ENCODE assay signal across 33 cellular contexts in the genomic region with DNA sequence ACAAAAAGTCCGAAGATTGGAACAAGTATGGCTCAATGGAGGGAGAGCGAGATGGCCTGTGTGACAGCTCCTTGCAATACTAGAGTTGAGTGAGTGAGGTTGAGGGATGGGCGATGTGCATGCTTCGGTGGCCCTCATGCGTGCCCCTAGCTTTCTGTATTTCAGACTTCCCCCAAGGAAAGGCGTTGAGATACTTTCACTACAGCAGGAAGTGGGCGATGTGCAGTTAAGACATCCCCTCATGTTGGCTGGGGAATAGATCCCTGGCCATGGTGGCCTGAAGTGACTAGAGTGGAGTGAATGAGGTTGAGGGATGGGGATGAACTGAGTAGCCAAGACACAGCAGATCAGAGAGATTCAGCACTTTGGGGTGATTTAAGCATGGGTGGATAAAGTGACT.
"Had no signal": no experiment of that assay in that cellular context is flagged by ENCODE, and none has a peak within 500 bp of the region (broad histone marks: within the 10 kb centered on the region; RNA-seq: fewer than 3 reads in every experiment).

No MANE protein-coding gene starts in this region.

- ATAC-seq: activated naive CD4-positive, alpha-beta T cell treated with anti-CD3 and anti-CD28 coated beads, Interleukin-2, amount 50 U/mL, for 72 hours; activated naive CD8-positive, alpha-beta T cell treated with anti-CD3 and anti-CD28 coated beads, Interleukin-2, amount 50 U/mL, for 24 hours; activated T-cell treated with anti-CD3 and anti-CD28 coated beads, Interleukin-2, amount 50 U/mL, for 4 hours; activated T-cell treated with anti-CD3 and anti-CD28 coated beads, Interleukin-2, amount 50 U/mL, for 72 hours; activated T-helper 17 cell treated with anti-CD3 and anti-CD28 coated beads, Interleukin-2, amount 50 U/mL, for 72 hours; body of pancreas had no signal

- H3K9me3 ChIP-seq: adrenal gland, body of pancreas, breast epithelium had no signal

- H3K27me3 ChIP-seq: adrenal gland, ascending aorta, body of pancreas, brain microvascular endothelial cell, breast epithelium, cardiac muscle cell had no signal

- H3K4me3 ChIP-seq: adrenal gland, ascending aorta, body of pancreas, breast epithelium, cardiac muscle cell had no signal

- DNase-seq: activated effector memory CD4-positive, alpha-beta T cell treated with anti-CD3 and anti-CD28 coated beads, Interleukin-2, amount 50 U/mL, for 16 hours; activated effector memory CD4-positive, alpha-beta T cell treated with Interleukin-2 at 50 U/mL for 16 hours; activated gamma-delta T cell; activated gamma-delta T cell treated with Interleukin-2 at 50 U/mL for 16 hours; activated naive CD4-positive, alpha-beta T cell; activated naive CD4-positive, alpha-beta T cell treated with anti-CD3 and anti-CD28 coated beads for 36 hours; activated naive CD4-positive, alpha-beta T cell treated with anti-CD3 and anti-CD28 coated beads, Interleukin-2, amount 10 ng/mL, durations not matched to agents 7 days and 5 days; activated naive CD4-positive, alpha-beta T cell treated with anti-CD3 and anti-CD28 coated beads, Interleukin-2, amount 50 U/mL, for 16 hours; activated naive CD4-positive, alpha-beta T cell treated with Interleukin-2 at 50 U/mL for 16 hours; activated naive CD8-positive, alpha-beta T cell treated with anti-CD3 and anti-CD28 coated beads for 36 hours; activated naive CD8-positive, alpha-beta T cell treated with anti-CD3 and anti-CD28 coated beads, Interleukin-2, amount 10 ng/mL, durations not matched to agents 7 days and 5 days; activated naive CD8-positive, alpha-beta T cell treated with anti-CD3 and anti-CD28 coated beads, Interleukin-2, amount 50 U/mL, for 24 hours; activated T-cell treated with anti-CD3 and anti-CD28 coated beads, Interleukin-2, amount 50 U/mL, for 24 hours; activated T-cell treated with anti-CD3 and anti-CD28 coated beads, Interleukin-2, amount 50 U/mL, for 4 hours; activated T-cell treated with anti-CD3 and anti-CD28 coated beads, Interleukin-2, amount 50 U/mL, for 48 hours; activated T-cell treated with anti-CD3 and anti-CD28 coated beads, Interleukin-2, amount 50 U/mL, for 72 hours; adrenal gland; amniotic stem cell; amygdala; anterior cingulate cortex; aorta; body of pancreas; brain microvascular endothelial cell; caudate nucleus; central memory CD4-positive, alpha-beta T cell; cerebellar nuclear complex had no signal

- H3K36me3 ChIP-seq: adrenal gland, ascending aorta, brain microvascular endothelial cell, breast epithelium, cardiac muscle cell had no signal

- H3K4me1 ChIP-seq: adrenal gland, ascending aorta, body of pancreas, breast epithelium had no signal

- FAIRE-seq: astrocyte, bronchial epithelial cell had no signal

- H3K27ac ChIP-seq: adrenal gland, ascending aorta, body of pancreas, brain microvascular endothelial cell, breast epithelium, cardiac muscle cell had no signal
